In genomic region chr1:173504268-173504667, GRCh38 we compare ENCODE assay signal across 16 cellular contexts.
"Had no signal": no experiment of that assay in that cellular context is flagged by ENCODE, and none has a peak within 500 bp of the region (broad histone marks: within the 10 kb centered on the region; RNA-seq: fewer than 3 reads in every experiment).

No MANE protein-coding gene starts in this region.

- H3K27ac ChIP-seq: ascending aorta, breast epithelium, dorsolateral prefrontal cortex, left lung, pancreas, testis had no signal

- H3K4me1 ChIP-seq: ascending aorta, breast epithelium, left lung, pancreas, testis had no signal

- H3K27ac Mint-ChIP-seq: memory B cell; naive thymus-derived CD4-positive, alpha-beta T cell; stimulated activated naive CD8-positive, alpha-beta T cell treated with anti-CD3 and anti-CD28 coated beads, Interleukin-15, amount 100 ng/mL, for 72 hours had no signal

- ATAC-seq: left lung; mucosa of descending colon; naive thymus-derived CD4-positive, alpha-beta T cell; pancreas; stimulated activated naive CD8-positive, alpha-beta T cell treated with anti-CD3 and anti-CD28 coated beads, Interleukin-15, amount 100 ng/mL, for 72 hours had no signal

- H3K27me3 Mint-ChIP-seq: naive thymus-derived CD4-positive, alpha-beta T cell; stimulated activated naive CD8-positive, alpha-beta T cell treated with anti-CD3 and anti-CD28 coated beads, Interleukin-15, amount 100 ng/mL, for 72 hours had no signal

- H3K4me1 Mint-ChIP-seq: memory B cell; stimulated activated naive CD8-positive, alpha-beta T cell treated with anti-CD3 and anti-CD28 coated beads, Interleukin-15, amount 100 ng/mL, for 72 hours had no signal

- H3K4me3 ChIP-seq: ascending aorta, breast epithelium, dorsolateral prefrontal cortex, left lung, mucosa of descending colon, pancreas, testis, upper lobe of left lung had no signal

- H3K4me3 Mint-ChIP-seq: memory B cell; naive thymus-derived CD4-positive, alpha-beta T cell; stimulated activated naive CD8-positive, alpha-beta T cell treated with anti-CD3 and anti-CD28 coated beads, Interleukin-15, amount 100 ng/mL, for 72 hours had no signal

- H3K9me3 ChIP-seq: ascending aorta, breast epithelium, left lung, mucosa of descending colon, pancreas, testis, upper lobe of left lung had no signal

- H3K36me3 ChIP-seq: ascending aorta, breast epithelium, left lung, pancreas, upper lobe of left lung had no signal

- H3K9me3 Mint-ChIP-seq: memory B cell; stimulated activated naive CD8-positive, alpha-beta T cell treated with anti-CD3 and anti-CD28 coated beads, Interleukin-15, amount 100 ng/mL, for 72 hours had no signal

- DNase-seq: activated CD4-positive, CD25-positive, alpha-beta regulatory T cell treated with anti-CD3 and anti-CD28 coated beads, Interleukin-2, amount 50 U/mL, for 72 hours; activated naive CD4-positive, alpha-beta T cell; erythroblast; islet precursor cell; left lung; mucosa of descending colon; naive thymus-derived CD4-positive, alpha-beta T cell; pancreas; stimulated activated CD4-positive, alpha-beta T cell treated with anti-CD3 and anti-CD28 coated beads, Interleukin-1b, Interleukin-23, amount 100 ng/mL, for 48 hours; stimulated activated naive CD8-positive, alpha-beta T cell treated with anti-CD3 and anti-CD28 coated beads, Interleukin-15, amount 100 ng/mL, for 72 hours; testis; upper lobe of left lung had no signal

- H3K27me3 ChIP-seq: ascending aorta, breast epithelium, dorsolateral prefrontal cortex, left lung, pancreas, testis, upper lobe of left lung had no signal
